24 cellular contexts compared by ENCODE assay signal in the genomic region with DNA sequence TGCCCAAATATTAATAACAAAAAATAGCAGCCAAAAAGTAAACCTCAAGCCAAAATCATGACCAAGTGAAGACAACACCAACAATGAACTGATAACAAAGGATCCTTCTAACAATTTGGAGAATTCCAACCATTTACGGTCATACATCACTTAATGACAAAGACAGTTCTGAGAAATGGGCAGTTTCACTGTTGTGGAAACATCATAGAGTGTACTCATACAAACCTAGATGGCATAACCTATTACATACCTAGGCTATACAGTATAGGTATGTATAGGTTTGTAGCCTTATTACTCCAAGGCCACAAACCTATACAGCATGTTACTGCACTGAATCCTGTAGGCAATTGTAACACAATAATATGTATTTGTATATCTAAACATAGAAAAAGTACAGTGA. TPM values are rescaled to one million over a fixed set of nuclear protein-coding genes. Genes with fewer than 3 reads are reported as not detected.
DNase-seq lines count a peak whose midpoint lies in the region; FAIRE-seq and TF ChIP-seq lines count a peak whose summit lies in the region.
"Had no signal": no experiment of that assay in that cellular context is flagged by ENCODE, and none has a peak within 500 bp of the region (broad histone marks: within the 10 kb centered on the region; RNA-seq: fewer than 3 reads in every experiment).

No MANE protein-coding gene starts in this region.

- FAIRE-seq in H54 (lab: Jason Lieb, UNC), result peak; percentile 82
- FAIRE-seq: A549, GM12891, GM18507 had no signal

- intact Hi-C loops in activated CD4-positive, alpha-beta T cell treated with anti-CD3 and anti-CD28 coated beads, Interleukin-2, amount 10 ng/mL, durations not matched to agents 24 days and 14 days (cut with micrococcal nuclease), result no loop called here

- H3K36me3 Mint-ChIP-seq in activated CD4-positive, alpha-beta T cell treated with anti-CD3 and anti-CD28 coated beads, Interleukin-2, amount 10 ng/mL, durations not matched to agents 24 days and 14 days (ENCODE audit: low read depth), result no peaks in the 10 kb centered on the region
- H3K36me3 Mint-ChIP-seq in progenitor cell of endocrine pancreas (ENCODE audit: insufficient read depth), result peaks cover 5% of the 10 kb centered on the region
- peaks cover 9% of the 10 kb centered on the region for H3K36me3 Mint-ChIP-seq in nephron progenitor cell (ENCODE audit: low read depth)

- TF ChIP-seq POLR2A in H54 (IDR thresholded peaks at IDR 0.05; ENCODE audit: low read depth, low read length), result no peak

- H3K9me3 Mint-ChIP-seq in activated CD4-positive, alpha-beta T cell treated with anti-CD3 and anti-CD28 coated beads, Interleukin-2, amount 10 ng/mL, durations not matched to agents 24 days and 14 days, result no peaks in the 10 kb centered on the region
- peaks cover 3% of the 10 kb centered on the region for H3K9me3 Mint-ChIP-seq in progenitor cell of endocrine pancreas (ENCODE audit: low read depth)
- H3K9me3 Mint-ChIP-seq in nephron progenitor cell, result no peaks in the 10 kb centered on the region
- H3K9me3 Mint-ChIP-seq: CD4-positive, alpha-beta T cell had no signal

- peak; percentile 2 for DNase-seq in activated CD4-positive, alpha-beta T cell treated with anti-CD3 and anti-CD28 coated beads, Interleukin-2, amount 10 ng/mL, durations not matched to agents 24 days and 14 days
- no peak for DNase-seq in activated CD4-positive, alpha-beta T cell treated with anti-CD3 and anti-CD28 coated beads for 1 hour
- no peak for DNase-seq in H54 (ENCODE audit: insufficient read length, low spot score)
- peak; percentile 19 for DNase-seq in fibroblast of the aortic adventitia (ENCODE audit: low read depth)
- no peak for DNase-seq in progenitor cell of endocrine pancreas (ENCODE audit: low spot score, unreplicated experiment)
- no peak for DNase-seq in nephron progenitor cell
- no peak for DNase-seq in inferior parietal cortex (ENCODE audit: extremely low spot score)
- DNase-seq: 8988T; ACHN; AML-193; BE2C; Calu3; CD4-positive, alpha-beta T cell; COR-L47; DMS53; DMS79 treated with DMSO at 0.1 percent for 48 hours; GF-D8; GOT3; H7 had no signal

- H3K27me3 Mint-ChIP-seq in activated CD4-positive, alpha-beta T cell treated with anti-CD3 and anti-CD28 coated beads, Interleukin-2, amount 10 ng/mL, durations not matched to agents 24 days and 14 days, result peaks cover 9% of the 10 kb centered on the region
- H3K27me3 Mint-ChIP-seq in progenitor cell of endocrine pancreas (no peaks in the 10 kb centered on the region), nephron progenitor cell (ENCODE audit: low read depth, poor library complexity) (no peaks in the 10 kb centered on the region)
- H3K27me3 Mint-ChIP-seq: CD4-positive, alpha-beta T cell had no signal

- no peaks in the 10 kb centered on the region for H3K4me1 Mint-ChIP-seq in activated CD4-positive, alpha-beta T cell treated with anti-CD3 and anti-CD28 coated beads, Interleukin-2, amount 10 ng/mL, durations not matched to agents 24 days and 14 days
- H3K4me1 Mint-ChIP-seq in progenitor cell of endocrine pancreas (ENCODE audit: low read depth), result peaks cover 3% of the 10 kb centered on the region
- H3K4me1 Mint-ChIP-seq in nephron progenitor cell, result peaks cover 11% of the 10 kb centered on the region

- no peak overlapping the region for H3K4me3 ChIP-seq in fibroblast of the aortic adventitia (ENCODE audit: low read depth, low read length)
- H3K4me3 ChIP-seq: A549; BLaER1 treated with 17β-estradiol and CSF1 and Interleukin-3, amounts not matched to agents 10 nM and 100 nM had no signal

- TF ChIP-seq CTCF in fibroblast of the aortic adventitia (IDR thresholded peaks at IDR 0.05; ENCODE audit: insufficient read depth, low read length), result no peak
- TF ChIP-seq CTCF in progenitor cell of endocrine pancreas (IDR thresholded peaks at IDR 0.05; ENCODE audit: unreplicated experiment), result no peak
- TF ChIP-seq CTCF in nephron progenitor cell (IDR thresholded peaks at IDR 0.05), result no peak

- H3K4me3 Mint-ChIP-seq in activated CD4-positive, alpha-beta T cell treated with anti-CD3 and anti-CD28 coated beads, Interleukin-2, amount 10 ng/mL, durations not matched to agents 24 days and 14 days, result no peak overlapping the region
- H3K4me3 Mint-ChIP-seq in progenitor cell of endocrine pancreas (ENCODE audit: low read depth), result no peak overlapping the region
- H3K4me3 Mint-ChIP-seq in nephron progenitor cell, result no peak overlapping the region
- H3K4me3 Mint-ChIP-seq: CD14-positive monocyte; CD4-positive, alpha-beta T cell had no signal

- H3K27ac Mint-ChIP-seq in activated CD4-positive, alpha-beta T cell treated with anti-CD3 and anti-CD28 coated beads, Interleukin-2, amount 10 ng/mL, durations not matched to agents 24 days and 14 days, result no peak overlapping the region
- H3K27ac Mint-ChIP-seq in progenitor cell of endocrine pancreas (peak overlapping the region; percentile 19), nephron progenitor cell (no peak overlapping the region)
- H3K27ac Mint-ChIP-seq: CD4-positive, alpha-beta T cell had no signal

RNA-seq across cellular contexts. Expression of a gene that starts 12.4 kb away (rescaled TPM):
- 3.5 and 6.0 TPM in 2 replicates for total RNA-seq in activated CD4-positive, alpha-beta T cell treated with anti-CD3 and anti-CD28 coated beads, Interleukin-2, amount 10 ng/mL, durations not matched to agents 24 days and 14 days
- 27.2 and 46.4 TPM in 2 replicates for total RNA-seq in fibroblast of the aortic adventitia (ENCODE audit: low replicate concordance)
- total RNA-seq in progenitor cell of endocrine pancreas, result 30.1 and 33.3 TPM in 2 replicates

Comparison
In these comparisons a context has a peak if more than half of its experiments do, and no peak if none do; other contexts are left out.
1. DNase-seq: peak in activated CD4-positive, alpha-beta T cell treated with anti-CD3 and anti-CD28 coated beads, Interleukin-2, amount 10 ng/mL, durations not matched to agents 24 days and 14 days (single experiment) and fibroblast of the aortic adventitia (single experiment); none in activated CD4-positive, alpha-beta T cell treated with anti-CD3 and anti-CD28 coated beads for 1 hour (single experiment), H54 (single experiment), progenitor cell of endocrine pancreas (single experiment), nephron progenitor cell (single experiment) and inferior parietal cortex (single experiment).